Comparison of ENCODE assay signal across 1 cellular context in genomic region chr20:64041040-64041780, GRCh38.
TF ChIP-seq lines count a peak whose summit lies in the region.

No MANE protein-coding gene starts in this region.

TF ChIP-seq in HepG2, 621 proteins besides CTCF, POLR2A, EP300 and RAD21 (continued from another document and continues in another):
- TF ChIP-seq TERF1 (CRISPR knock-in tag; IDR thresholded peaks at IDR 0.05) (no peak), NCOR1 (IDR thresholded peaks at IDR 0.05; ENCODE audit: borderline replicate concordance, low read length) (no peak), ZNF589 (CRISPR knock-in tag; conservative IDR thresholded peaks at IDR 0.05) (no peak; the same call in none of the 2 replicates), HOXA9 (CRISPR knock-in tag; IDR thresholded peaks at IDR 0.05; ENCODE audit: borderline replicate concordance) (no peak), ZFP37 (CRISPR knock-in tag; IDR thresholded peaks at IDR 0.05; ENCODE audit: borderline replicate concordance) (peak; percentile 85; the same call in 1 of the 2 replicates), ZNF33A (CRISPR knock-in tag; IDR thresholded peaks at IDR 0.05; ENCODE audit: borderline replicate concordance) (no peak), PITX1 (CRISPR knock-in tag; IDR thresholded peaks at IDR 0.05) (0 out of 2 replicates have a peak, but pooled peaks have one; percentile 12), ZNF121 (CRISPR knock-in tag; IDR thresholded peaks at IDR 0.05) (peak; percentile 98), TCF7 (IDR thresholded peaks at IDR 0.05; ENCODE audit: low read depth) (no peak), NFE2L2 (IDR thresholded peaks at IDR 0.05; ENCODE audit: low read length) (no peak), TGIF2 (CRISPR knock-in tag; IDR thresholded peaks at IDR 0.05) (peak; percentile 28; the same call in 1 of the 2 replicates), SALL1 (CRISPR knock-in tag; IDR thresholded peaks at IDR 0.05) (peak; percentile 38; the same call in 1 of the 2 replicates), HIVEP1 (CRISPR knock-in tag; IDR thresholded peaks at IDR 0.05) (no peak), PREB (CRISPR knock-in tag; IDR thresholded peaks at IDR 0.05) (no peak), ZNF530 (CRISPR knock-in tag; IDR thresholded peaks at IDR 0.05; ENCODE audit: low read depth) (no peak), ZNF446 (CRISPR knock-in tag; IDR thresholded peaks at IDR 0.05) (no peak; the same call in 1 of the 2 replicates), THAP9 (CRISPR knock-in tag; IDR thresholded peaks at IDR 0.05; ENCODE audit: borderline replicate concordance) (no peak), U2AF1 (optimal IDR thresholded peaks at IDR 0.05; ENCODE audit: low read depth, low read length) (no peak), ZNF616 (CRISPR knock-in tag; IDR thresholded peaks at IDR 0.05; ENCODE audit: low read depth) (peak; percentile 45; the same call in 1 of the 2 replicates), RBFOX2 (IDR thresholded peaks at IDR 0.05; ENCODE audit: low read depth, low read length) (peak; percentile 77), NR3C1 (CRISPR knock-in tag; IDR thresholded peaks at IDR 0.05) (no peak), FUBP1 (CRISPR knock-in tag; IDR thresholded peaks at IDR 0.05; ENCODE audit: borderline replicate concordance) (no peak), ZNF615 (CRISPR knock-in tag; IDR thresholded peaks at IDR 0.05; ENCODE audit: borderline replicate concordance) (0 out of 2 replicates have a peak, but pooled peaks have one; percentile 77), ZBTB44 (CRISPR knock-in tag; IDR thresholded peaks at IDR 0.05) (0 out of 2 replicates have a peak, but pooled peaks have one; percentile 37), SRSF1 (optimal IDR thresholded peaks at IDR 0.05; ENCODE audit: low read depth, low read length) (no peak), FOXJ3 (CRISPR knock-in tag; IDR thresholded peaks at IDR 0.05; ENCODE audit: borderline replicate concordance) (no peak), SRY (CRISPR knock-in tag; IDR thresholded peaks at IDR 0.05) (no peak), ZNF292 (CRISPR knock-in tag; IDR thresholded peaks at IDR 0.05; ENCODE audit: borderline replicate concordance, low read depth) (peak; percentile 17; the same call in 1 of the 2 replicates), ZNF280D (CRISPR knock-in tag; IDR thresholded peaks at IDR 0.05) (0 out of 2 replicates have a peak, but pooled peaks have one; percentile 11), RARG (CRISPR knock-in tag; IDR thresholded peaks at IDR 0.05; ENCODE audit: low read depth) (0 out of 2 replicates have a peak, but pooled peaks have one; percentile 40), ZNF678 (CRISPR knock-in tag; IDR thresholded peaks at IDR 0.05) (0 out of 2 replicates have a peak, but pooled peaks have one; percentile 22), KDM5A (IDR thresholded peaks at IDR 0.05; ENCODE audit: borderline replicate concordance, low read length) (no peak), ZNF766 (CRISPR knock-in tag; IDR thresholded peaks at IDR 0.05; ENCODE audit: borderline replicate concordance) (0 out of 2 replicates have a peak, but pooled peaks have one; percentile 42), TSC22D2 (CRISPR knock-in tag; IDR thresholded peaks at IDR 0.05; ENCODE audit: borderline replicate concordance) (peak; percentile 74; the same call in 1 of the 2 replicates), ATM (IDR thresholded peaks at IDR 0.05; ENCODE audit: borderline replicate concordance) (no peak), KDM2A (CRISPR knock-in tag; IDR thresholded peaks at IDR 0.05; ENCODE audit: borderline replicate concordance, low read depth) (peak; percentile 85; the same call in 1 of the 2 replicates), ZNF639 (CRISPR knock-in tag; conservative IDR thresholded peaks at IDR 0.05) (0 out of 2 replicates have a peak, but pooled peaks have one; percentile 27), ZMYM3 (CRISPR knock-in tag; IDR thresholded peaks at IDR 0.05) (peak; percentile 48; the same call in 1 of the 2 replicates), ZNF274 (CRISPR knock-in tag; IDR thresholded peaks at IDR 0.05) (no peak; the same call in none of the 2 replicates), KLF9 (CRISPR knock-in tag; IDR thresholded peaks at IDR 0.05; ENCODE audit: low read depth) (no peak), ZFP91 (CRISPR knock-in tag; IDR thresholded peaks at IDR 0.05; ENCODE audit: borderline replicate concordance) (peak; percentile 31; the same call in 1 of the 2 replicates), ATF5 (CRISPR knock-in tag; IDR thresholded peaks at IDR 0.05; ENCODE audit: low read depth) (no peak), CBX2 (IDR thresholded peaks at IDR 0.05; ENCODE audit: low read depth, low read length) (no peak), CBX2 (CRISPR knock-in tag; IDR thresholded peaks at IDR 0.05; ENCODE audit: low read depth) (0 out of 2 replicates have a peak, but pooled peaks have one; percentile 55), DMAP1 (CRISPR knock-in tag; IDR thresholded peaks at IDR 0.05) (peak; percentile 84), NFKB2 (CRISPR knock-in tag; IDR thresholded peaks at IDR 0.05; ENCODE audit: borderline replicate concordance) (peak; percentile 65; the same call in 1 of the 2 replicates), SMYD3 (CRISPR knock-in tag; IDR thresholded peaks at IDR 0.05) (peak; percentile 41; the same call in 1 of the 2 replicates), LCORL (IDR thresholded peaks at IDR 0.05) (no peak), LCORL (CRISPR knock-in tag; IDR thresholded peaks at IDR 0.05) (peak; percentile 44; the same call in 1 of the 2 replicates), ZBTB25 (CRISPR knock-in tag; IDR thresholded peaks at IDR 0.05) (no peak)
